ENCODE assay signal across 29 cellular contexts in the genomic region with DNA sequence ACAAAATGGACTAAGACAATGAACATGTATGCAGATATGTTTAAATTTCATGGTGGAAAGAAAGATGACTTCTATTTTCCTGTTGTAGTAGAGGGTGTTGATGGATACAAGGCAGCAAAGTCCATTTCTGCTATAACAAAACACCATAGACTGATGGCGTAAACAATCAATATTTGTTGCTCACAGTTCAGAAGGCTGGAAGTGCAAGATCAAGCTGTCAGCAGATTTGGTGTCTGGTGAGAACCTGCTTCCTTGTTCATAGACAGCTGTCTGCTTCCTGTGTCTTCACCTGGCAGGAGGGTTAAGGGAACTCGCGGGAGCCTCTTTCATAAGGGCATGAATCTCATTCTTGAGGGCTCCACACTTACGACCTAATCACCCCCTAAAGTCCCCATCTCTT.
DNase-seq lines count a peak whose midpoint lies in the region; ATAC-seq lines count a peak whose summit lies in the region.
"Had no signal": no experiment of that assay in that cellular context is flagged by ENCODE, and none has a peak within 500 bp of the region (broad histone marks: within the 10 kb centered on the region; RNA-seq: fewer than 3 reads in every experiment).

No MANE protein-coding gene starts in this region.

- no peak overlapping the region for H3K4me3 Mint-ChIP-seq in stimulated activated memory B cell treated with anti-CD40 and anti-IgM and Interleukin-4, amounts not matched to agents 10 μg/mL and 1 μg/mL and 100 μg/mL, for 72 hours
- H3K4me3 Mint-ChIP-seq: activated naive CD8-positive, alpha-beta T cell treated with anti-CD3 and anti-CD28 coated beads, Interleukin-2, amount 50 U/mL, for 24 hours; CD8-positive, alpha-beta T cell; T-helper 2 cell treated with Interferon-gamma antibody and Interleukin-4, amounts not matched to agents 5 μg/mL and 100 μg/mL, for 36 hours had no signal

- peak overlapping the region; percentile 57 for H3K9ac ChIP-seq in adipocyte (ENCODE audit: low read length)

- H3K36me3 ChIP-seq in adipocyte (ENCODE audit: control insufficient read depth, insufficient read depth, low read length, severe bottlenecking): peaks cover 15% of the 10 kb centered on the region
- H3K36me3 ChIP-seq: esophagus squamous epithelium, neutrophil, sigmoid colon, thoracic aorta, uterus had no signal

- peak; percentile 15 for DNase-seq in NCI-H2171 treated with DMSO at 0.1 percent for 48 hours (lab: John Stamatoyannopoulos, UW)
- no peak for DNase-seq in NCI-H2171 (lab: John Stamatoyannopoulos, UW)
- peak; percentile 40 for DNase-seq in Jurkat, Clone E6-1 (ENCODE audit: low read depth, low spot score)
- no peak for DNase-seq in adipocyte (ENCODE audit: low read depth)
- DNase-seq in activated naive CD4-positive, alpha-beta T cell treated with anti-CD3 and anti-CD28 coated beads, Interleukin-2, amount 50 U/mL, for 72 hours (ENCODE audit: low spot score in 2 of 2): no peak
- DNase-seq in NCI-H226: no peak
- DNase-seq: activated CD4-positive, alpha-beta T cell treated with anti-CD3 and anti-CD28 coated beads for 48 hours; activated gamma-delta T cell treated with Interleukin-2 at 50 U/mL for 16 hours; activated naive CD8-positive, alpha-beta T cell treated with anti-CD3 and anti-CD28 coated beads, Interleukin-2, amount 50 U/mL, for 24 hours; activated T-cell treated with anti-CD3 and anti-CD28 coated beads, Interleukin-2, amount 50 U/mL, for 1 hour; CD8-positive, alpha-beta T cell; DMS79; esophagus squamous epithelium; left colon; NCI-H1092; NCI-H1930; NK-92 treated with Interleukin-12 subunit alpha and Interleukin-12 subunit beta, amount 100 ng/mL, for 24 hours; SHP77 treated with DMSO at 0.1 percent for 48 hours; sigmoid colon; stimulated activated CD4-positive, alpha-beta T cell treated with anti-CD3 and anti-CD28 coated beads, Interleukin-15, amount 100 ng/mL, for 24 hours; stimulated activated naive CD4-positive, alpha-beta T cell; uterus had no signal

- H3K27me3 Mint-ChIP-seq in stimulated activated memory B cell treated with anti-CD40 and anti-IgM and Interleukin-4, amounts not matched to agents 10 μg/mL and 1 μg/mL and 100 μg/mL, for 72 hours: no peaks in the 10 kb centered on the region
- H3K27me3 Mint-ChIP-seq: activated naive CD8-positive, alpha-beta T cell treated with anti-CD3 and anti-CD28 coated beads, Interleukin-2, amount 50 U/mL, for 24 hours had no signal

- H3K4me1 Mint-ChIP-seq in stimulated activated memory B cell treated with anti-CD40 and anti-IgM and Interleukin-4, amounts not matched to agents 10 μg/mL and 1 μg/mL and 100 μg/mL, for 72 hours: peaks cover 38% of the 10 kb centered on the region

- no peaks in the 10 kb centered on the region for H3K9me3 Mint-ChIP-seq in stimulated activated memory B cell treated with anti-CD40 and anti-IgM and Interleukin-4, amounts not matched to agents 10 μg/mL and 1 μg/mL and 100 μg/mL, for 72 hours
- H3K9me3 Mint-ChIP-seq in activated naive CD4-positive, alpha-beta T cell treated with anti-CD3 and anti-CD28 coated beads, Interleukin-2, amount 50 U/mL, for 72 hours: no peaks in the 10 kb centered on the region
- H3K9me3 Mint-ChIP-seq: activated naive CD8-positive, alpha-beta T cell treated with anti-CD3 and anti-CD28 coated beads, Interleukin-2, amount 50 U/mL, for 24 hours; CD8-positive, alpha-beta T cell; T-helper 2 cell treated with Interferon-gamma antibody and Interleukin-4, amounts not matched to agents 5 μg/mL and 100 μg/mL, for 36 hours had no signal

- peak overlapping the region; percentile 17 for H3K27ac Mint-ChIP-seq in stimulated activated memory B cell treated with anti-CD40 and anti-IgM and Interleukin-4, amounts not matched to agents 10 μg/mL and 1 μg/mL and 100 μg/mL, for 72 hours
- H3K27ac Mint-ChIP-seq in activated naive CD4-positive, alpha-beta T cell treated with anti-CD3 and anti-CD28 coated beads, Interleukin-2, amount 50 U/mL, for 72 hours: no peak overlapping the region
- H3K27ac Mint-ChIP-seq: activated naive CD8-positive, alpha-beta T cell treated with anti-CD3 and anti-CD28 coated beads, Interleukin-2, amount 50 U/mL, for 24 hours; CD8-positive, alpha-beta T cell; progenitor cell of endocrine pancreas; T-helper 2 cell treated with Interferon-gamma antibody and Interleukin-4, amounts not matched to agents 5 μg/mL and 100 μg/mL, for 36 hours had no signal

- no peaks in the 10 kb centered on the region for H3K36me3 Mint-ChIP-seq in stimulated activated memory B cell treated with anti-CD40 and anti-IgM and Interleukin-4, amounts not matched to agents 10 μg/mL and 1 μg/mL and 100 μg/mL, for 72 hours
- peaks cover 0 to 5% of the 10 kb centered on the region in 2 donors for H3K36me3 Mint-ChIP-seq in activated naive CD4-positive, alpha-beta T cell treated with anti-CD3 and anti-CD28 coated beads, Interleukin-2, amount 50 U/mL, for 72 hours
- H3K36me3 Mint-ChIP-seq: CD8-positive, alpha-beta T cell had no signal

- no peak overlapping the region for H3K4me3 ChIP-seq in Jurkat, Clone E6-1 (ENCODE audit: low read length)
- no peak overlapping the region for H3K4me3 ChIP-seq in adipocyte (ENCODE audit: low read length)
- H3K4me3 ChIP-seq: esophagus squamous epithelium, hepatocyte, sigmoid colon, thoracic aorta, uterus had no signal

- H3K4me1 ChIP-seq in adipocyte (ENCODE audit: control insufficient read depth, insufficient read depth, low read length): peaks cover 49% of the 10 kb centered on the region
- H3K4me1 ChIP-seq: sigmoid colon, uterus had no signal

- no peaks in the 10 kb centered on the region for H3K27me3 ChIP-seq in adipocyte (replicated peaks; ENCODE audit: control insufficient read depth, insufficient read depth, low read length)
- H3K27me3 ChIP-seq: hepatocyte, neutrophil, sigmoid colon, uterus had no signal

- ATAC-seq in stimulated activated memory B cell treated with anti-CD40 and anti-IgM and Interleukin-4, amounts not matched to agents 10 μg/mL and 1 μg/mL and 100 μg/mL, for 72 hours: no peak
- no peak for ATAC-seq in GM19351 (IDR thresholded peaks at IDR 0.05; ENCODE audit: unreplicated experiment)
- ATAC-seq in activated naive CD4-positive, alpha-beta T cell treated with anti-CD3 and anti-CD28 coated beads, Interleukin-2, amount 50 U/mL, for 72 hours: no peak
- ATAC-seq: activated naive CD8-positive, alpha-beta T cell treated with anti-CD3 and anti-CD28 coated beads, Interleukin-2, amount 50 U/mL, for 24 hours; CD8-positive, alpha-beta T cell; left colon had no signal

- no peaks in the 10 kb centered on the region for H3K9me3 ChIP-seq in adipocyte (ENCODE audit: control insufficient read depth, low read length)
- H3K9me3 ChIP-seq: esophagus squamous epithelium, neutrophil, sigmoid colon, thoracic aorta, uterus had no signal

Comparison
In these comparisons a context has a peak if more than half of its experiments do, and no peak if none do; other contexts are left out.
1. DNase-seq: peak in NCI-H2171 treated with DMSO at 0.1 percent for 48 hours (single experiment) and Jurkat, Clone E6-1 (single experiment); none in NCI-H2171 (single experiment), adipocyte (single experiment), activated naive CD4-positive, alpha-beta T cell treated with anti-CD3 and anti-CD28 coated beads, Interleukin-2, amount 50 U/mL, for 72 hours (0 of 2) and NCI-H226 (single experiment).